Comparison of ENCODE assay signal across 29 cellular contexts in genomic region chr11:132187814-132188213, GRCh38.
DNase-seq lines count a peak whose midpoint lies in the region; ATAC-seq and TF ChIP-seq lines count a peak whose summit lies in the region.
"Had no signal": no experiment of that assay in that cellular context is flagged by ENCODE, and none has a peak within 500 bp of the region (broad histone marks: within the 10 kb centered on the region; RNA-seq: fewer than 3 reads in every experiment).

No MANE protein-coding gene starts in this region.

- H3K4me3 ChIP-seq in dorsolateral prefrontal cortex = no peak overlapping the region
- H3K4me3 ChIP-seq: Peyer's patch, prostate gland, sigmoid colon, thyroid gland, vagina had no signal

- intact Hi-C loops in dorsolateral prefrontal cortex (cut with DNase I) (no loop called here), Right ventricle myocardium inferior (cut with DNase I) (loop anchor here (10.0 kb wide), 1 partner anchor 127 kb away; no protein-coding TSS in a partner anchor)

- DNase-seq in AG08396 (ENCODE audit: low spot score) (peak; percentile 8), HS-5 (ENCODE audit: low read depth) (peak; percentile 41), dorsolateral prefrontal cortex (peak in 5 of 10 donors; percentile 24 to 63 (median 53)), non-pigmented ciliary epithelial cell (ENCODE audit: low read depth) (peak; percentile 11), NCI-H446 (lab: John Stamatoyannopoulos, UW) (no peak), Right ventricle myocardium inferior (ENCODE audit: missing footprints) (no peak)
- no peak for DNase-seq in stimulated activated CD4-positive, alpha-beta T cell treated with anti-CD3 and anti-CD28 coated beads, Interleukin-4, amount 100 ng/mL, for 4 hours
- DNase-seq: activated CD4-positive, alpha-beta T cell treated with anti-CD3 and anti-CD28 coated beads for 48 hours; activated gamma-delta T cell; activated naive CD8-positive, alpha-beta T cell treated with anti-CD3 and anti-CD28 coated beads, Interleukin-2, amount 10 ng/mL, durations not matched to agents 7 days and 5 days; activated T-cell treated with anti-CD3 and anti-CD28 coated beads, Interleukin-2, amount 50 U/mL, for 1 hour; C1 segment of cervical spinal cord; DND-41; effector CD4-positive, alpha-beta T cell; foreskin melanocyte; left colon; NCI-H1105; NCI-H1930; NCI-H526; Peyer's patch; SIG-M5; sigmoid colon; SW 1271; T-helper 9 cell; thyroid gland; WERI-Rb-1 had no signal

- peak overlapping the region in 34 of 59 donors; percentile 1 to 84 (median 60) for H3K27ac ChIP-seq in dorsolateral prefrontal cortex
- H3K27ac ChIP-seq: Peyer's patch, prostate gland, sigmoid colon, thyroid gland, vagina, WERI-Rb-1 had no signal

- no peaks in the 10 kb centered on the region for H3K27me3 ChIP-seq in dorsolateral prefrontal cortex
- H3K27me3 ChIP-seq: Peyer's patch, sigmoid colon, thyroid gland, vagina had no signal

- no peak for ATAC-seq in GM18520 (IDR thresholded peaks at IDR 0.05; ENCODE audit: unreplicated experiment)
- no peak for ATAC-seq in Right ventricle myocardium inferior
- ATAC-seq: left colon had no signal

- TF ChIP-seq CTCF in dorsolateral prefrontal cortex (IDR thresholded peaks at IDR 0.05 in 54 of 56, conservative IDR thresholded peaks at IDR 0.05 in 2 of 56; ENCODE audit: low read depth in 1 of 56, partially characterized antibody in 56 of 56) = no peak

Comparison
In these comparisons a context has a peak if more than half of its experiments do, and no peak if none do; other contexts are left out.
1. DNase-seq: peak in AG08396 (single experiment), HS-5 (single experiment) and non-pigmented ciliary epithelial cell (single experiment); none in NCI-H446 (0 of 2), stimulated activated CD4-positive, alpha-beta T cell treated with anti-CD3 and anti-CD28 coated beads, Interleukin-4, amount 100 ng/mL, for 4 hours (0 of 2) and Right ventricle myocardium inferior (single experiment).